ENCODE assay signal across 1 cellular context in the genomic region with DNA sequence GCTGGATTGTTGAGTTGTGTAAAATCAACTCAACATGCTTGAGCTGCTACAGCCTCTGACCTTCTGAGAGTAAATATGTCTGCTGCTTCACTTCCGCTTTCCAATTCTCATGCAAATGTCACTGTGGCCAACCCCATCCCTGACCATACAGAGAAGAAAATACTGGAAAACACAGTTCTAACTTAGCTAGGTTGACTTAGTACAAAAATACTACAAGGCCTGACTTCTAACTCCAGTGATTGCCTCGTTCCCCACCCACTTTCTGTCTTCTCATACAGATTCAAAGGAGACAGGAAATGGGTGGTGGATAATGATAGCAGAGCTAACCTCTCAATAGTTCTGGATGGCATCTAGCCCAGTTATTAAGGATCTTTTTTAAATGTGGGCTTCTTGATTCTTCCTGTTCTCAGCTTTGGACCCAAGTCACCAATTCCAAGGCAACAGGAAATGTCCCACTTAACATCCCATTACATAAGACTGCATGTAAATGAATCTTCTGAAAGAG.
TF ChIP-seq lines count a peak whose summit lies in the region.

No MANE protein-coding gene starts in this region.

TF ChIP-seq in GM23338, 12 proteins besides CTCF, POLR2A, EP300 and RAD21 (continued from another document):
- TF ChIP-seq ZNF462 (CRISPR knock-in tag; IDR thresholded peaks at IDR 0.05), result peak; percentile 39; the same call in 1 of the 2 replicates
TF ChIP-seq in GM23338: peak in this region for 2.
